In the genomic region with DNA sequence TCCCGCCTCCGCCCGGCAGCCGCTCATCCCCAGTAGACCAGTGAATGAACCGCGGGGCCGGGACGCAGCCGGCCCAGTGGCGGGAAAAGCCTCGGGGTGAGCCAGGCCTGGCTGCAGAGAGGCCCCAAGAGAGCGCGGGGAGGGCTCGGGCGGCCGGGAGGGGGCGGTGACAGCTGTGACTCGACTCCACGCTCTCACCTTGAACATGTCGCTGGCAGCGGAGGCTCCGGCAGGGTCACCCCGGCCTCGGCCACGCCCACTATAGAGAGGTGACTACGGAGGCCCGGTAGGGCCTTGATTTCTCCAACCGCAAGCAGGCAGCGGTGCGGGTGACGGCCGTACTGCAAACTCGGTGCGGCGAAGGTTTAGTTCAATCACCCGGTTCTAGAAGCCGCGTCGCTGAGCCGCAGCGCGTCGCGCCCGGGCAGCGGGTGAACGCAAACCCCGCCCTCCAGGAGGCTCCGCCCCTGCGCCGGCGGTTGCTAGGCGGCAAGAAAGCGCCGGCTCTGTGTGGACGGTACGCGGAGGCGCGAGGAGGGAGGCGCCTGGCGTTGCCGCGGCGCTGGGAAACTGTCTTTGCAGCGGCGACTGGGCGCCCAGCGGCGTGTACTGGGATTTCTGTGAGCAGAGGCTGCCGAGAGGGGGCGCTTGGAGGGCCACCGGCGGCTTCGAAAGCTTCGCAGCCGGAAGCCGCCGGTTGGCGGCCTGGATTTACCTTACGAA, we compare ENCODE assay signal across 1 cellular context.
A peak's percentile ranks its signal among the peaks of the same experiment; 100 is the strongest.
TF ChIP-seq lines count a peak whose summit lies in the region.

APOO (minus strand) TSS at position 443 of the 723 bp plus-strand sequence; CDS start at position 207, 236 bp downstream.
CXorf58 (plus strand) TSS at position 511 of the 723 bp plus-strand sequence. CDS start 2,297 bp downstream, outside the sequence.

TF ChIP-seq in HepG2, 621 proteins besides CTCF, POLR2A, EP300 and RAD21 (continued from another document and continues in another):
- TF ChIP-seq GRHL1 (CRISPR knock-in tag; conservative IDR thresholded peaks at IDR 0.05) (no peak), TAF15 (IDR thresholded peaks at IDR 0.05; ENCODE audit: low read depth, low read length, poor library complexity, severe bottlenecking) (no peak), PITX1 (CRISPR knock-in tag; IDR thresholded peaks at IDR 0.05) (no peak), SMARCC2 (IDR thresholded peaks at IDR 0.05) (no peak), MAFF (IDR thresholded peaks at IDR 0.05; ENCODE audit: low read depth, low read length) (no peak), ZSCAN12 (CRISPR knock-in tag; IDR thresholded peaks at IDR 0.05) (no peak), ATRX (CRISPR knock-in tag; IDR thresholded peaks at IDR 0.05; ENCODE audit: borderline replicate concordance) (no peak), TBP (CRISPR knock-in tag; IDR thresholded peaks at IDR 0.05) (no peak), ZNF343 (CRISPR knock-in tag; IDR thresholded peaks at IDR 0.05) (no peak), SRY (CRISPR knock-in tag; IDR thresholded peaks at IDR 0.05) (no peak), SOX13 (IDR thresholded peaks at IDR 0.05) (no peak), SOX13 (CRISPR knock-in tag; conservative IDR thresholded peaks at IDR 0.05 in 1 of 2, IDR thresholded peaks at IDR 0.05 in 1 of 2) (no peak), SYNCRIP (IDR thresholded peaks at IDR 0.05; ENCODE audit: insufficient read depth, low read depth, low read length) (no peak), ZNF724P (CRISPR knock-in tag; IDR thresholded peaks at IDR 0.05; ENCODE audit: borderline replicate concordance) (no peak), ZFP91 (CRISPR knock-in tag; IDR thresholded peaks at IDR 0.05; ENCODE audit: borderline replicate concordance) (peak; percentile 84; the same call in 1 of the 2 replicates), NPAS2 (CRISPR knock-in tag; IDR thresholded peaks at IDR 0.05; ENCODE audit: borderline replicate concordance) (no peak), THAP11 (CRISPR knock-in tag; IDR thresholded peaks at IDR 0.05) (peak; percentile 53; the same call in 1 of the 2 replicates), ZNF790 (CRISPR knock-in tag; IDR thresholded peaks at IDR 0.05; ENCODE audit: borderline replicate concordance) (no peak), POLR2G (IDR thresholded peaks at IDR 0.05; ENCODE audit: low read depth, low read length) (peak; percentile 37), PBX3 (CRISPR knock-in tag; IDR thresholded peaks at IDR 0.05; ENCODE audit: borderline replicate concordance) (no peak), ZFP36L2 (CRISPR knock-in tag; IDR thresholded peaks at IDR 0.05) (no peak), ZNF20 (CRISPR knock-in tag; IDR thresholded peaks at IDR 0.05) (0 out of 2 replicates have a peak, but pooled peaks have one; percentile 75), MBD4 (IDR thresholded peaks at IDR 0.05; ENCODE audit: borderline replicate concordance, low read length) (no peak), HNRNPH1 (optimal IDR thresholded peaks at IDR 0.05; ENCODE audit: low read depth, low read length) (no peak), KDM3A (CRISPR knock-in tag; IDR thresholded peaks at IDR 0.05; ENCODE audit: low read depth) (no peak), CENPT (CRISPR knock-in tag; IDR thresholded peaks at IDR 0.05; ENCODE audit: low read depth) (no peak), FOXM1 (CRISPR knock-in tag; IDR thresholded peaks at IDR 0.05) (no peak), ZNF230 (CRISPR knock-in tag; IDR thresholded peaks at IDR 0.05) (peak; percentile 34; the same call in 1 of the 2 replicates), BRCA1 (CRISPR knock-in tag; IDR thresholded peaks at IDR 0.05) (no peak), ZNF496 (CRISPR knock-in tag; IDR thresholded peaks at IDR 0.05; ENCODE audit: insufficient replicate concordance) (no peak), MEF2D (CRISPR knock-in tag; IDR thresholded peaks at IDR 0.05) (peak; percentile 31; the same call in 1 of the 2 replicates), REL (CRISPR knock-in tag; conservative IDR thresholded peaks at IDR 0.05) (no peak), KLF15 (CRISPR knock-in tag; IDR thresholded peaks at IDR 0.05; ENCODE audit: borderline replicate concordance) (no peak), DR1 (CRISPR knock-in tag; IDR thresholded peaks at IDR 0.05) (0 out of 2 replicates have a peak, but pooled peaks have one; percentile 22), ZNF326 (CRISPR knock-in tag; IDR thresholded peaks at IDR 0.05; ENCODE audit: borderline replicate concordance) (no peak), MXD1 (CRISPR knock-in tag; IDR thresholded peaks at IDR 0.05) (no peak), MXD4 (CRISPR knock-in tag; IDR thresholded peaks at IDR 0.05) (no peak), ASH2L (IDR thresholded peaks at IDR 0.05; ENCODE audit: insufficient read length, low read depth, low read length) (peak; percentile 60), KLF11 (CRISPR knock-in tag; IDR thresholded peaks at IDR 0.05) (no peak), ZNF10 (CRISPR knock-in tag; IDR thresholded peaks at IDR 0.05; ENCODE audit: borderline replicate concordance, low read depth) (no peak), TRIM24 (CRISPR knock-in tag; IDR thresholded peaks at IDR 0.05) (no peak), ZNF563 (CRISPR knock-in tag; IDR thresholded peaks at IDR 0.05) (no peak), LCORL (IDR thresholded peaks at IDR 0.05) (no peak), LCORL (CRISPR knock-in tag; IDR thresholded peaks at IDR 0.05) (peak; percentile 60; the same call in 1 of the 2 replicates), MXI1 (IDR thresholded peaks at IDR 0.05; ENCODE audit: borderline replicate concordance, low read depth, low read length) (peak; percentile 74; the same call in 2 of the 3 replicates), ZNF282 (IDR thresholded peaks at IDR 0.05; ENCODE audit: partially characterized antibody) (no peak), CEBPG (CRISPR knock-in tag; IDR thresholded peaks at IDR 0.05) (no peak), ZNF577 (CRISPR knock-in tag; IDR thresholded peaks at IDR 0.05; ENCODE audit: borderline replicate concordance, low read depth) (no peak), MAX (IDR thresholded peaks at IDR 0.05) (peak; percentile 62), RFX3 (CRISPR knock-in tag; IDR thresholded peaks at IDR 0.05) (peak; percentile 66), ZFP90 (CRISPR knock-in tag; IDR thresholded peaks at IDR 0.05; ENCODE audit: borderline replicate concordance) (no peak), ZNF33A (CRISPR knock-in tag; IDR thresholded peaks at IDR 0.05; ENCODE audit: borderline replicate concordance) (0 out of 2 replicates have a peak, but pooled peaks have one; percentile 46), ATAD3A (CRISPR knock-in tag; IDR thresholded peaks at IDR 0.05) (no peak), FOXK1 (CRISPR knock-in tag; IDR thresholded peaks at IDR 0.05; ENCODE audit: borderline replicate concordance, low read depth) (no peak), NRL (CRISPR knock-in tag; IDR thresholded peaks at IDR 0.05; ENCODE audit: borderline replicate concordance) (no peak), ZNF891 (CRISPR knock-in tag; IDR thresholded peaks at IDR 0.05) (no peak), ZMYM3 (CRISPR knock-in tag; IDR thresholded peaks at IDR 0.05) (no peak), ZNF788 (CRISPR knock-in tag; IDR thresholded peaks at IDR 0.05; ENCODE audit: borderline replicate concordance) (peak; percentile 60; the same call in 1 of the 2 replicates)
- TF ChIP-seq, protein P1, sequence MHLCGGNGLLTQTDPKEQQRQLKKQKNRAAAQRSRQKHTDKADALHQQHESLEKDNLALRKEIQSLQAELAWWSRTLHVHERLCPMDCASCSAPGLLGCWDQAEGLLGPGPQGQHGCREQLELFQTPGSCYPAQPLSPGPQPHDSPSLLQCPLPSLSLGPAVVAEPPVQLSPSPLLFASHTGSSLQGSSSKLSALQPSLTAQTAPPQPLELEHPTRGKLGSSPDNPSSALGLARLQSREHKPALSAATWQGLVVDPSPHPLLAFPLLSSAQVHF (CRISPR knock-in tag; IDR thresholded peaks at IDR 0.05) = no peak; the same call in 1 of the 2 replicates
- TF ChIP-seq, protein P2, sequence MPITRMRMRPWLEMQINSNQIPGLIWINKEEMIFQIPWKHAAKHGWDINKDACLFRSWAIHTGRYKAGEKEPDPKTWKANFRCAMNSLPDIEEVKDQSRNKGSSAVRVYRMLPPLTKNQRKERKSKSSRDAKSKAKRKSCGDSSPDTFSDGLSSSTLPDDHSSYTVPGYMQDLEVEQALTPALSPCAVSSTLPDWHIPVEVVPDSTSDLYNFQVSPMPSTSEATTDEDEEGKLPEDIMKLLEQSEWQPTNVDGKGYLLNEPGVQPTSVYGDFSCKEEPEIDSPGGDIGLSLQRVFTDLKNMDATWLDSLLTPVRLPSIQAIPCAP (CRISPR knock-in tag; IDR thresholded peaks at IDR 0.05; ENCODE audit: low read depth) = no peak
- TF ChIP-seq, protein P3, sequence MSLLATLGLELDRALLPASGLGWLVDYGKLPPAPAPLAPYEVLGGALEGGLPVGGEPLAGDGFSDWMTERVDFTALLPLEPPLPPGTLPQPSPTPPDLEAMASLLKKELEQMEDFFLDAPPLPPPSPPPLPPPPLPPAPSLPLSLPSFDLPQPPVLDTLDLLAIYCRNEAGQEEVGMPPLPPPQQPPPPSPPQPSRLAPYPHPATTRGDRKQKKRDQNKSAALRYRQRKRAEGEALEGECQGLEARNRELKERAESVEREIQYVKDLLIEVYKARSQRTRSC (CRISPR knock-in tag; IDR thresholded peaks at IDR 0.05; ENCODE audit: low read depth) = no peak
- TF ChIP-seq, protein P4, sequence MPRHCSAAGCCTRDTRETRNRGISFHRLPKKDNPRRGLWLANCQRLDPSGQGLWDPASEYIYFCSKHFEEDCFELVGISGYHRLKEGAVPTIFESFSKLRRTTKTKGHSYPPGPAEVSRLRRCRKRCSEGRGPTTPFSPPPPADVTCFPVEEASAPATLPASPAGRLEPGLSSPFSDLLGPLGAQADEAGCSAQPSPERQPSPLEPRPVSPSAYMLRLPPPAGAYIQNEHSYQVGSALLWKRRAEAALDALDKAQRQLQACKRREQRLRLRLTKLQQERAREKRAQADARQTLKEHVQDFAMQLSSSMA (CRISPR knock-in tag; IDR thresholded peaks at IDR 0.05) = no peak
- TF ChIP-seq, protein P5, sequence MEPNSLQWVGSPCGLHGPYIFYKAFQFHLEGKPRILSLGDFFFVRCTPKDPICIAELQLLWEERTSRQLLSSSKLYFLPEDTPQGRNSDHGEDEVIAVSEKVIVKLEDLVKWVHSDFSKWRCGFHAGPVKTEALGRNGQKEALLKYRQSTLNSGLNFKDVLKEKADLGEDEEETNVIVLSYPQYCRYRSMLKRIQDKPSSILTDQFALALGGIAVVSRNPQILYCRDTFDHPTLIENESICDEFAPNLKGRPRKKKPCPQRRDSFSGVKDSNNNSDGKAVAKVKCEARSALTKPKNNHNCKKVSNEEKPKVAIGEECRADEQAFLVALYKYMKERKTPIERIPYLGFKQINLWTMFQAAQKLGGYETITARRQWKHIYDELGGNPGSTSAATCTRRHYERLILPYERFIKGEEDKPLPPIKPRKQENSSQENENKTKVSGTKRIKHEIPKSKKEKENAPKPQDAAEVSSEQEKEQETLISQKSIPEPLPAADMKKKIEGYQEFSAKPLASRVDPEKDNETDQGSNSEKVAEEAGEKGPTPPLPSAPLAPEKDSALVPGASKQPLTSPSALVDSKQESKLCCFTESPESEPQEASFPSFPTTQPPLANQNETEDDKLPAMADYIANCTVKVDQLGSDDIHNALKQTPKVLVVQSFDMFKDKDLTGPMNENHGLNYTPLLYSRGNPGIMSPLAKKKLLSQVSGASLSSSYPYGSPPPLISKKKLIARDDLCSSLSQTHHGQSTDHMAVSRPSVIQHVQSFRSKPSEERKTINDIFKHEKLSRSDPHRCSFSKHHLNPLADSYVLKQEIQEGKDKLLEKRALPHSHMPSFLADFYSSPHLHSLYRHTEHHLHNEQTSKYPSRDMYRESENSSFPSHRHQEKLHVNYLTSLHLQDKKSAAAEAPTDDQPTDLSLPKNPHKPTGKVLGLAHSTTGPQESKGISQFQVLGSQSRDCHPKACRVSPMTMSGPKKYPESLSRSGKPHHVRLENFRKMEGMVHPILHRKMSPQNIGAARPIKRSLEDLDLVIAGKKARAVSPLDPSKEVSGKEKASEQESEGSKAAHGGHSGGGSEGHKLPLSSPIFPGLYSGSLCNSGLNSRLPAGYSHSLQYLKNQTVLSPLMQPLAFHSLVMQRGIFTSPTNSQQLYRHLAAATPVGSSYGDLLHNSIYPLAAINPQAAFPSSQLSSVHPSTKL (CRISPR knock-in tag; IDR thresholded peaks at IDR 0.05) = peak; percentile 9; the same call in 1 of the 2 replicates
